1 cellular context compared by ENCODE assay signal in the genomic region with DNA sequence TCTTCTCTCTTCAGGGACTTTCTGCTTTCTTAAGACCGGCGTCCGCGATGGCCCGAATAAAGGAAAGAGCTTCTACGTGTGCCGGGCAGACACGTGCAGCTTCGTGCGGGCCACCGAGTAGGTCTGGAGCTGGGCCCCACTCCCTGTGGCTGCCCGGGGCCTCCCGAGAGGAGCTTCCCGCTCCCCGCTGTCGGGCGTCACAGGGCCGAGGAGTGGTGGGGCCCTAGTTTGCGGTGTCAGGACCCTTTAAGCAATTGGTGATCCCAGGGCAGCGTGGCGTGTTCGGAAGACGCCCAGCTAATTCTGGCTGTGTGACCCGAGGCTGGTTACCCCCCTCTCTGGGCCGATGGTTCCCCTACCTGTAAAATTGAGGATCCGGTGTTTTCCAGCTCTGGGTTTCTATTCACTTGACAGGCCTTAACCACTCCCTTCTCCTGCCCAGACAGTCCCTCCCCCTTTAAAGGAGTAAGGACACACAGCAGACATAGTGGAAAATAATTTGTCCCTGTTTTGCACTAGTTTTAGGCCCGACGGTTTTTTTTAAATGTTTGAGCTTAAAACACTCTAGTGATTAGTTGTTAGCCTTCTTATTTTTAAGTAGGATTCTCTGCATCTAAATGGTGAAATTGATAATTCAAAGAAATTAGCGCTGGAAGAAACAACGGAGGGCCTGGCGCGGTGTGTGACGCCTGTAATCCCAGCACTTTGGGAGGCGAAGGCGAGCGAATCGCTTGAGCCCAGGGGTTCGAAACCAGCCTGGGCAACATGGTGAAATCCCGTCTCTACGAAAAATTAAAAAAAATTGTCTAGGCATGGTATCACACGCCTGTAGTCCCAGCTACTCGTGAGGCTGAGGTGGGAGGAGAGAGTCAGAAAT.
TF ChIP-seq lines count a peak whose summit lies in the region.

No MANE protein-coding gene starts in this region.

TF ChIP-seq in A549, 52 proteins besides CTCF, POLR2A, EP300 and RAD21 (continued from another document):
- TF ChIP-seq, protein P1, sequence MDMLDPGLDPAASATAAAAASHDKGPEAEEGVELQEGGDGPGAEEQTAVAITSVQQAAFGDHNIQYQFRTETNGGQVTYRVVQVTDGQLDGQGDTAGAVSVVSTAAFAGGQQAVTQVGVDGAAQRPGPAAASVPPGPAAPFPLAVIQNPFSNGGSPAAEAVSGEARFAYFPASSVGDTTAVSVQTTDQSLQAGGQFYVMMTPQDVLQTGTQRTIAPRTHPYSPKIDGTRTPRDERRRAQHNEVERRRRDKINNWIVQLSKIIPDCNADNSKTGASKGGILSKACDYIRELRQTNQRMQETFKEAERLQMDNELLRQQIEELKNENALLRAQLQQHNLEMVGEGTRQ (IDR thresholded peaks at IDR 0.05): no peak
- peak; percentile 46; the same call in 1 of the 2 replicates for TF ChIP-seq PHF8 (IDR thresholded peaks at IDR 0.05; ENCODE audit: borderline replicate concordance, low read depth)
TF ChIP-seq in A549: peak in this region for 3.
